In the genomic region with DNA sequence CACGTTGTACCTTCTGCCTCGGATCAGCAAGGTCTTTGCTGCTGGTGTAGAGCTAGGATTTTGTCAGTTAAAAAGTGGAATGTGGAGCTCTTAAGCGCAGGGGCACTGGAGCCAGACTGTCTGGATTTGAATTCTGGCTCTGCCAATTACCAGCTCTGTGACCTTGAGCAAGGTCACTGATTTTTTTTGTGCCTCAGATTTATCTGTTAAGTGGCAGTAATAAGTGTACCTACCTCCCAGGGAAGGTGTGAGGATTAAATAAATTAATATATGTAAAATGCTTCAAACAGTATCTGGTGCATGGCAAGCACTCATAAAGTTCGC, we compare ENCODE assay signal across 16 cellular contexts. TPM values are rescaled to one million over a fixed set of nuclear protein-coding genes. Genes with fewer than 3 reads are reported as not detected.
DNase-seq lines count a peak whose midpoint lies in the region; ATAC-seq, FAIRE-seq and TF ChIP-seq lines count a peak whose summit lies in the region.
"Had no signal": no experiment of that assay in that cellular context is flagged by ENCODE, and none has a peak within 500 bp of the region (broad histone marks: within the 10 kb centered on the region; RNA-seq: fewer than 3 reads in every experiment).

No MANE protein-coding gene starts in this region.

- H3K9me3 Mint-ChIP-seq in activated T-cell treated with anti-CD3 and anti-CD28 coated beads, Interleukin-2, amount 50 U/mL, for 4 hours: no peaks in the 10 kb centered on the region
- H3K9me3 Mint-ChIP-seq in activated CD8-positive, alpha-beta T cell treated with anti-CD3 and anti-CD28 coated beads for 36 hours: no peaks in the 10 kb centered on the region
- H3K9me3 Mint-ChIP-seq in naive thymus-derived CD4-positive, alpha-beta T cell: peaks cover 0 to 2% (median 0%) of the 10 kb centered on the region in 11 donors
- H3K9me3 Mint-ChIP-seq: dendritic cell treated with granulocyte-macrophage colony-stimulating factor and Interleukin-4, amounts not matched to agents 40 ng/mL and 50 ng/mL, for 4 days had no signal

- 49% methylated on average over 4 of the region's 4 CpGs for WGBS in HUES64

- peak overlapping the region; percentile 8; the same call in 1 of the 2 replicates for H3K4me3 ChIP-seq in HUES64 (ENCODE audit: low read length)
- H3K4me3 ChIP-seq in naive thymus-derived CD4-positive, alpha-beta T cell (ENCODE audit: low read length): peak overlapping the region; percentile 15
- H3K4me3 ChIP-seq: adrenal gland, vagina had no signal

- no peak for ATAC-seq in activated T-cell treated with anti-CD3 and anti-CD28 coated beads, Interleukin-2, amount 50 U/mL, for 4 hours
- no peak for ATAC-seq in activated CD8-positive, alpha-beta T cell treated with anti-CD3 and anti-CD28 coated beads for 36 hours
- ATAC-seq in naive thymus-derived CD4-positive, alpha-beta T cell: no peak

- peaks cover 13% of the 10 kb centered on the region for H3K27me3 Mint-ChIP-seq in activated T-cell treated with anti-CD3 and anti-CD28 coated beads, Interleukin-2, amount 50 U/mL, for 4 hours (ENCODE audit: low read depth)
- H3K27me3 Mint-ChIP-seq in activated CD8-positive, alpha-beta T cell treated with anti-CD3 and anti-CD28 coated beads for 36 hours: peaks cover 7% of the 10 kb centered on the region
- peaks cover 12 to 17% (median 16%) of the 10 kb centered on the region in 5 donors for H3K27me3 Mint-ChIP-seq in naive thymus-derived CD4-positive, alpha-beta T cell

- H3K4me1 Mint-ChIP-seq in activated T-cell treated with anti-CD3 and anti-CD28 coated beads, Interleukin-2, amount 50 U/mL, for 4 hours (ENCODE audit: low read depth): peaks cover 20% of the 10 kb centered on the region
- H3K4me1 Mint-ChIP-seq in activated CD8-positive, alpha-beta T cell treated with anti-CD3 and anti-CD28 coated beads for 36 hours (ENCODE audit: low read depth): peaks cover 20% of the 10 kb centered on the region
- peaks cover 11 to 38% (median 28%) of the 10 kb centered on the region in 7 donors for H3K4me1 Mint-ChIP-seq in naive thymus-derived CD4-positive, alpha-beta T cell

- intact Hi-C loops in activated CD8-positive, alpha-beta T cell treated with anti-CD3 and anti-CD28 coated beads for 36 hours (cut with micrococcal nuclease): loop anchor here (5.0 to 10.0 kb wide), 2 partner anchors 109 to 551 kb away; no protein-coding TSS in a partner anchor
- intact Hi-C loops in naive thymus-derived CD4-positive, alpha-beta T cell (cut with micrococcal nuclease): loop anchor here (1.0 to 10.0 kb wide), 6 partner anchors 106 to 1049 kb away; partner anchors contain the start of gene ROR1 (in 1 of the 2)

- H3K9ac ChIP-seq in HUES64 (ENCODE audit: low read depth, low read length): no peak overlapping the region

- no peaks in the 10 kb centered on the region for H3K36me3 Mint-ChIP-seq in activated T-cell treated with anti-CD3 and anti-CD28 coated beads, Interleukin-2, amount 50 U/mL, for 4 hours (ENCODE audit: insufficient read depth)
- H3K36me3 Mint-ChIP-seq in activated CD8-positive, alpha-beta T cell treated with anti-CD3 and anti-CD28 coated beads for 36 hours (ENCODE audit: low read depth): no peaks in the 10 kb centered on the region
- no peaks in the 10 kb centered on the region for H3K36me3 Mint-ChIP-seq in naive thymus-derived CD4-positive, alpha-beta T cell

- H3K9me3 ChIP-seq in HUES64 (ENCODE audit: insufficient read depth, low read depth, low read length): no peaks in the 10 kb centered on the region
- no peaks in the 10 kb centered on the region for H3K9me3 ChIP-seq in naive thymus-derived CD4-positive, alpha-beta T cell (ENCODE audit: control insufficient read depth in 2 of 3, low read length in 3 of 3)
- H3K9me3 ChIP-seq: adrenal gland, vagina had no signal

- CTCF ChIA-PET in activated CD8-positive, alpha-beta T cell treated with anti-CD3 and anti-CD28 coated beads for 36 hours (lab: Charles Lee): interaction anchor here (0.6 to 2.6 kb wide), 4 partner anchors 14 to 627 kb away, joined by 3 to 23 read pairs (median 6); no protein-coding TSS in a partner anchor
- CTCF ChIA-PET in naive thymus-derived CD4-positive, alpha-beta T cell (lab: Charles Lee): interaction anchor here (0.6 to 3.3 kb wide), 6 partner anchors 80 to 1219 kb away, joined by 3 to 21 read pairs (median 4); no protein-coding TSS in a partner anchor

- no peaks in the 10 kb centered on the region for H3K27me3 ChIP-seq in HUES64 (ENCODE audit: insufficient read depth, low read length)
- H3K27me3 ChIP-seq in naive thymus-derived CD4-positive, alpha-beta T cell (ENCODE audit: control insufficient read depth in 2 of 2, insufficient read depth in 2 of 2, low read length in 2 of 2): no peaks in the 10 kb centered on the region
- H3K27me3 ChIP-seq: vagina had no signal

- POLR2A ChIA-PET in activated CD8-positive, alpha-beta T cell treated with anti-CD3 and anti-CD28 coated beads for 36 hours (lab: Charles Lee): no interaction called here
- POLR2A ChIA-PET in naive thymus-derived CD4-positive, alpha-beta T cell (lab: Charles Lee): interaction anchor here (0.9 to 1.0 kb wide), 2 partner anchors 593 to 650 kb away, joined by 4 read pairs; partner anchors contain the start of gene PGM1

- H3K36me3 ChIP-seq in HUES64 (ENCODE audit: insufficient read depth, low read length): no peaks in the 10 kb centered on the region
- no peaks in the 10 kb centered on the region for H3K36me3 ChIP-seq in naive thymus-derived CD4-positive, alpha-beta T cell (ENCODE audit: control insufficient read depth in 2 of 3, insufficient read depth in 3 of 3, low read length in 3 of 3)
- H3K36me3 ChIP-seq: adrenal gland, vagina had no signal

- no peak for DNase-seq in activated T-cell treated with anti-CD3 and anti-CD28 coated beads, Interleukin-2, amount 50 U/mL, for 4 hours
- DNase-seq in activated T-cell treated with anti-CD3 and anti-CD28 coated beads, Interleukin-2, amount 50 U/mL, for 1 hour: no peak
- DNase-seq in activated CD8-positive, alpha-beta T cell treated with anti-CD3 and anti-CD28 coated beads for 36 hours: no peak
- no peak for DNase-seq in naive thymus-derived CD4-positive, alpha-beta T cell
- no peak for DNase-seq in urothelium cell line (ENCODE audit: low spot score)
- DNase-seq in amygdala (lab: John Stamatoyannopoulos, UW): no peak
- no peak for DNase-seq in DMS79 treated with DMSO at 0.1 percent for 48 hours (lab: John Stamatoyannopoulos, UW)
- DNase-seq: activated CD4-positive, alpha-beta T cell treated with anti-CD3 and anti-CD28 coated beads for 4 hours; adrenal gland; foreskin fibroblast; Right ventricle myocardium superior had no signal

- peak overlapping the region; percentile 57 for H3K4me3 Mint-ChIP-seq in activated T-cell treated with anti-CD3 and anti-CD28 coated beads, Interleukin-2, amount 50 U/mL, for 4 hours
- H3K4me3 Mint-ChIP-seq in activated CD8-positive, alpha-beta T cell treated with anti-CD3 and anti-CD28 coated beads for 36 hours: peak overlapping the region; percentile 24
- peak overlapping the region; percentile 53 to 87 (median 74) for H3K4me3 Mint-ChIP-seq in naive thymus-derived CD4-positive, alpha-beta T cell
- H3K4me3 Mint-ChIP-seq: dendritic cell treated with granulocyte-macrophage colony-stimulating factor and Interleukin-4, amounts not matched to agents 40 ng/mL and 50 ng/mL, for 4 days had no signal

- peaks cover 36% of the 10 kb centered on the region for H3K4me1 ChIP-seq in HUES64 (ENCODE audit: insufficient read depth, low read length)
- peaks cover 0 to 13% of the 10 kb centered on the region in 2 donors for H3K4me1 ChIP-seq in naive thymus-derived CD4-positive, alpha-beta T cell (ENCODE audit: control insufficient read depth in 2 of 2, insufficient read depth in 2 of 2, low read length in 2 of 2)
- H3K4me1 ChIP-seq: adrenal gland, vagina had no signal

- no peak overlapping the region for H3K27ac Mint-ChIP-seq in activated CD8-positive, alpha-beta T cell treated with anti-CD3 and anti-CD28 coated beads for 36 hours
- H3K27ac Mint-ChIP-seq in naive thymus-derived CD4-positive, alpha-beta T cell: peak overlapping the region; percentile 5 to 76 (median 56)
- H3K27ac Mint-ChIP-seq: dendritic cell treated with granulocyte-macrophage colony-stimulating factor and Interleukin-4, amounts not matched to agents 40 ng/mL and 50 ng/mL, for 4 days had no signal

- no peak for TF ChIP-seq CTCF in activated CD8-positive, alpha-beta T cell treated with anti-CD3 and anti-CD28 coated beads for 36 hours (IDR thresholded peaks at IDR 0.05)

- H3K27ac ChIP-seq in HUES64 (ENCODE audit: low read depth, low read length): peak overlapping the region; percentile 71
- H3K27ac ChIP-seq in naive thymus-derived CD4-positive, alpha-beta T cell (ENCODE audit: low read depth, low read length): no peak overlapping the region
- H3K27ac ChIP-seq: adrenal gland, vagina had no signal

- no peak for FAIRE-seq in urothelium cell line (lab: Jason Lieb, UNC)

RNA-seq across cellular contexts. Expression of gene UBE2U, which starts 40.3 kb away (rescaled TPM):
- total RNA-seq in activated T-cell treated with anti-CD3 and anti-CD28 coated beads, Interleukin-2, amount 50 U/mL, for 4 hours: not detected
- not detected for polyA plus RNA-seq in HUES64 (2013, experiment 1 of 2)
- not detected for polyA plus RNA-seq in HUES64 (2013, experiment 2 of 2)
- not detected for total RNA-seq in activated CD8-positive, alpha-beta T cell treated with anti-CD3 and anti-CD28 coated beads for 36 hours
- total RNA-seq in naive thymus-derived CD4-positive, alpha-beta T cell: not detected
- not detected for polyA plus RNA-seq in naive thymus-derived CD4-positive, alpha-beta T cell
- total RNA-seq: adrenal gland, kidney epithelial cell, omental fat pad, vagina had no signal
- polyA plus RNA-seq: adrenal gland had no signal
